ENCODE assay signal across 1 cellular context in genomic region chr14:77508876-77509275, GRCh38.
TF ChIP-seq lines count a peak whose summit lies in the region.

No MANE protein-coding gene starts in this region.

TF ChIP-seq in HepG2, 621 proteins besides CTCF, POLR2A, EP300 and RAD21 (continued from another document):
- TF ChIP-seq ZBTB25 (CRISPR knock-in tag; IDR thresholded peaks at IDR 0.05) = no peak
- no peak for TF ChIP-seq TOPORS (CRISPR knock-in tag; IDR thresholded peaks at IDR 0.05)
- no peak for TF ChIP-seq TBX2 (CRISPR knock-in tag; IDR thresholded peaks at IDR 0.05; ENCODE audit: borderline replicate concordance)
